Comparison of ENCODE assay signal across 30 cellular contexts in genomic region chr9:124980434-124980833, GRCh38.
"Had no signal": no experiment of that assay in that cellular context is flagged by ENCODE, and none has a peak within 500 bp of the region (broad histone marks: within the 10 kb centered on the region; RNA-seq: fewer than 3 reads in every experiment).

No MANE protein-coding gene starts in this region.

- H3K27me3 ChIP-seq: adrenal gland, body of pancreas, colonic mucosa, foreskin keratinocyte, gastrocnemius medialis had no signal

- H3K36me3 ChIP-seq: colonic mucosa, gastrocnemius medialis had no signal

- H3K4me3 ChIP-seq: adrenal gland, body of pancreas, colonic mucosa, gastrocnemius medialis had no signal

- H3K4me1 Mint-ChIP-seq: activated CD4-positive, alpha-beta T cell treated with anti-CD3 and anti-CD28 coated beads, Interleukin-2, amount 10 ng/mL, durations not matched to agents 7 days and 5 days; activated naive CD4-positive, alpha-beta T cell treated with anti-CD3 and anti-CD28 coated beads, Interleukin-2, amount 50 U/mL, for 24 hours; activated naive CD8-positive, alpha-beta T cell treated with anti-CD3 and anti-CD28 coated beads for 36 hours; activated naive CD8-positive, alpha-beta T cell treated with anti-CD3 and anti-CD28 coated beads, Interleukin-2, amount 50 U/mL, for 24 hours had no signal

- H3K27ac ChIP-seq: adrenal gland, body of pancreas, colonic mucosa, epithelial cell of prostate, foreskin keratinocyte, gastrocnemius medialis had no signal

- H3K9me3 Mint-ChIP-seq: activated CD4-positive, alpha-beta T cell treated with anti-CD3 and anti-CD28 coated beads, Interleukin-2, amount 10 ng/mL, durations not matched to agents 7 days and 5 days; activated CD8-positive, alpha-beta T cell treated with anti-CD3 and anti-CD28 coated beads for 36 hours; activated naive CD4-positive, alpha-beta T cell treated with anti-CD3 and anti-CD28 coated beads for 36 hours; activated naive CD4-positive, alpha-beta T cell treated with anti-CD3 and anti-CD28 coated beads, Interleukin-2, amount 50 U/mL, for 24 hours; activated naive CD8-positive, alpha-beta T cell treated with anti-CD3 and anti-CD28 coated beads for 36 hours; activated naive CD8-positive, alpha-beta T cell treated with anti-CD3 and anti-CD28 coated beads, Interleukin-2, amount 50 U/mL, for 24 hours; activated T-helper 1 cell treated with anti-CD3 and anti-CD28 coated beads, Interleukin-12 subunit alpha, Interleukin-12 subunit beta, Interleukin-2, Interleukin-4 antibody, amounts not matched to agents 30 ng/mL and 10 ng/mL and 1 ng/mL, durations not matched to agents 14 hours and 24 hours and 36 hours; activated T-helper 2 cell treated with anti-CD3 and anti-CD28 coated beads, Interferon-gamma antibody, Interleukin-2, Interleukin-4, amounts not matched to agents 10 μg/mL and 5 μg/mL and 100 μg/mL, durations not matched to agents 14 hours and 24 hours and 36 hours; T-helper 2 cell treated with Interferon-gamma antibody and Interleukin-4, amounts not matched to agents 5 μg/mL and 100 μg/mL, for 36 hours; WTC11 had no signal

- H3K27me3 Mint-ChIP-seq: activated CD4-positive, alpha-beta T cell treated with anti-CD3 and anti-CD28 coated beads, Interleukin-2, amount 10 ng/mL, durations not matched to agents 7 days and 5 days; activated CD8-positive, alpha-beta T cell treated with anti-CD3 and anti-CD28 coated beads for 36 hours; activated naive CD4-positive, alpha-beta T cell treated with anti-CD3 and anti-CD28 coated beads, Interleukin-2, amount 50 U/mL, for 24 hours; activated naive CD8-positive, alpha-beta T cell treated with anti-CD3 and anti-CD28 coated beads for 36 hours; activated naive CD8-positive, alpha-beta T cell treated with anti-CD3 and anti-CD28 coated beads, Interleukin-2, amount 50 U/mL, for 24 hours; T-helper 17 cell had no signal

- H3K4me1 ChIP-seq: body of pancreas, colonic mucosa, foreskin keratinocyte, gastrocnemius medialis had no signal

- H3K27ac Mint-ChIP-seq: activated CD4-positive, alpha-beta T cell treated with anti-CD3 and anti-CD28 coated beads, Interleukin-2, amount 10 ng/mL, durations not matched to agents 7 days and 5 days; activated CD8-positive, alpha-beta T cell treated with anti-CD3 and anti-CD28 coated beads for 36 hours; activated naive CD4-positive, alpha-beta T cell treated with anti-CD3 and anti-CD28 coated beads for 36 hours; activated naive CD4-positive, alpha-beta T cell treated with anti-CD3 and anti-CD28 coated beads, Interleukin-2, amount 50 U/mL, for 24 hours; activated naive CD8-positive, alpha-beta T cell treated with anti-CD3 and anti-CD28 coated beads for 36 hours; activated naive CD8-positive, alpha-beta T cell treated with anti-CD3 and anti-CD28 coated beads, Interleukin-2, amount 50 U/mL, for 24 hours; activated T-helper 1 cell treated with anti-CD3 and anti-CD28 coated beads, Interleukin-12 subunit alpha, Interleukin-12 subunit beta, Interleukin-2, Interleukin-4 antibody, amounts not matched to agents 30 ng/mL and 10 ng/mL and 1 ng/mL, durations not matched to agents 14 hours and 24 hours and 36 hours; activated T-helper 2 cell treated with anti-CD3 and anti-CD28 coated beads, Interferon-gamma antibody, Interleukin-2, Interleukin-4, amounts not matched to agents 10 μg/mL and 5 μg/mL and 100 μg/mL, durations not matched to agents 14 hours and 24 hours and 36 hours; T-helper 17 cell; T-helper 2 cell treated with Interferon-gamma antibody and Interleukin-4, amounts not matched to agents 5 μg/mL and 100 μg/mL, for 36 hours; WTC11 had no signal

- H3K9me3 ChIP-seq: adrenal gland, body of pancreas, colonic mucosa, gastrocnemius medialis had no signal

- DNase-seq: activated CD4-positive, alpha-beta T cell treated with anti-CD3 and anti-CD28 coated beads for 1 hour; activated CD4-positive, alpha-beta T cell treated with anti-CD3 and anti-CD28 coated beads for 4 hours; activated CD4-positive, alpha-beta T cell treated with anti-CD3 and anti-CD28 coated beads, Interleukin-2, amount 10 ng/mL, durations not matched to agents 7 days and 5 days; activated CD4-positive, alpha-beta T cell treated with anti-CD3 and anti-CD28 coated beads, Interleukin-2, amount 50 U/mL, for 48 hours; activated CD8-positive, alpha-beta memory T cell treated with anti-CD3 and anti-CD28 coated beads for 24 hours; activated CD8-positive, alpha-beta T cell treated with anti-CD3 and anti-CD28 coated beads for 36 hours; activated effector memory CD4-positive, alpha-beta T cell treated with anti-CD3 and anti-CD28 coated beads, Interleukin-2, amount 50 U/mL, for 16 hours; activated naive CD4-positive, alpha-beta T cell treated with anti-CD3 and anti-CD28 coated beads for 36 hours; activated naive CD8-positive, alpha-beta T cell treated with anti-CD3 and anti-CD28 coated beads for 36 hours; activated naive CD8-positive, alpha-beta T cell treated with anti-CD3 and anti-CD28 coated beads, Interleukin-2, amount 50 U/mL, for 24 hours; activated T-cell treated with anti-CD3 and anti-CD28 coated beads, Interleukin-2, amount 50 U/mL, for 48 hours; adrenal gland; amygdala; aorta; body of pancreas; caudate nucleus; colonic mucosa; effector CD8-positive, alpha-beta T cell; foreskin keratinocyte; gastrocnemius medialis; glutamatergic neuron; T-helper 1 cell; T-helper 17 cell; T1000 had no signal

- H3K4me3 Mint-ChIP-seq: activated CD4-positive, alpha-beta T cell treated with anti-CD3 and anti-CD28 coated beads, Interleukin-2, amount 10 ng/mL, durations not matched to agents 7 days and 5 days; activated CD8-positive, alpha-beta T cell treated with anti-CD3 and anti-CD28 coated beads for 36 hours; activated naive CD4-positive, alpha-beta T cell treated with anti-CD3 and anti-CD28 coated beads for 36 hours; activated naive CD4-positive, alpha-beta T cell treated with anti-CD3 and anti-CD28 coated beads, Interleukin-2, amount 50 U/mL, for 24 hours; activated naive CD8-positive, alpha-beta T cell treated with anti-CD3 and anti-CD28 coated beads for 36 hours; activated naive CD8-positive, alpha-beta T cell treated with anti-CD3 and anti-CD28 coated beads, Interleukin-2, amount 50 U/mL, for 24 hours; activated T-helper 1 cell treated with anti-CD3 and anti-CD28 coated beads, Interleukin-12 subunit alpha, Interleukin-12 subunit beta, Interleukin-2, Interleukin-4 antibody, amounts not matched to agents 30 ng/mL and 10 ng/mL and 1 ng/mL, durations not matched to agents 14 hours and 24 hours and 36 hours; T-helper 17 cell; T-helper 2 cell treated with Interferon-gamma antibody and Interleukin-4, amounts not matched to agents 5 μg/mL and 100 μg/mL, for 36 hours; WTC11 had no signal
